9 cellular contexts compared by ENCODE assay signal in genomic region chr9:272251-273213, GRCh38. TPM values are rescaled to one million over a fixed set of nuclear protein-coding genes. Genes with fewer than 3 reads are reported as not detected.
DNase-seq lines count a peak whose midpoint lies in the region; ATAC-seq and TF ChIP-seq lines count a peak whose summit lies in the region.
"Had no signal": no experiment of that assay in that cellular context is flagged by ENCODE, and none has a peak within 500 bp of the region (broad histone marks: within the 10 kb centered on the region; RNA-seq: fewer than 3 reads in every experiment).

No MANE protein-coding gene starts in this region.

- H3K27me3 Mint-ChIP-seq in CD8-positive, alpha-beta T cell (ENCODE audit: low read depth): no peaks in the 10 kb centered on the region
- H3K27me3 Mint-ChIP-seq in activated CD8-positive, alpha-beta T cell treated with anti-CD3 and anti-CD28 coated beads, Interleukin-2, amount 10 ng/mL, durations not matched to agents 7 days and 5 days (ENCODE audit: low read depth): no peaks in the 10 kb centered on the region
- no peaks in the 10 kb centered on the region for H3K27me3 Mint-ChIP-seq in stimulated activated naive CD8-positive, alpha-beta T cell treated with anti-CD3 and anti-CD28 coated beads, Interleukin-15, Interleukin-2, amounts not matched to agents 100 ng/mL and 50 ng/mL, for 24 hours

- ATAC-seq in CD8-positive, alpha-beta T cell: peak; percentile 85
- ATAC-seq in GM21381 (IDR thresholded peaks at IDR 0.05; ENCODE audit: unreplicated experiment): peak; percentile 96
- ATAC-seq in activated CD8-positive, alpha-beta T cell treated with anti-CD3 and anti-CD28 coated beads, Interleukin-2, amount 10 ng/mL, durations not matched to agents 7 days and 5 days: peak; percentile 83
- peak; percentile 89 for ATAC-seq in left lung

- POLR2A ChIA-PET in CD8-positive, alpha-beta T cell (lab: Charles Lee): interaction anchor here (0.6 to 2.9 kb wide), 4 partner anchors 10 to 197 kb away, joined by 3 to 15 read pairs (median 4); partner anchors contain the start of gene DOCK8
- POLR2A ChIA-PET in activated CD8-positive, alpha-beta T cell treated with anti-CD3 and anti-CD28 coated beads, Interleukin-2, amount 10 ng/mL, durations not matched to agents 7 days and 5 days (lab: Charles Lee): interaction anchor here (0.6 to 8.5 kb wide), 21 partner anchors 8 to 225 kb away, joined by 3 to 122 read pairs (median 4); partner anchors contain the start of gene DOCK8
- POLR2A ChIA-PET in HEK293T (lab: Yijun Ruan, JAX): no interaction called here

- peaks cover 23% of the 10 kb centered on the region for H3K36me3 Mint-ChIP-seq in CD8-positive, alpha-beta T cell
- peaks cover 59% of the 10 kb centered on the region for H3K36me3 Mint-ChIP-seq in activated CD8-positive, alpha-beta T cell treated with anti-CD3 and anti-CD28 coated beads, Interleukin-2, amount 10 ng/mL, durations not matched to agents 7 days and 5 days (ENCODE audit: low read depth)
- H3K36me3 Mint-ChIP-seq in stimulated activated naive CD8-positive, alpha-beta T cell treated with anti-CD3 and anti-CD28 coated beads, Interleukin-15, Interleukin-2, amounts not matched to agents 100 ng/mL and 50 ng/mL, for 24 hours (ENCODE audit: low read depth): peaks cover 34% of the 10 kb centered on the region

- H3K27me3 ChIP-seq in CD8-positive, alpha-beta T cell (ENCODE audit: insufficient read depth, low read length): no peaks in the 10 kb centered on the region
- H3K27me3 ChIP-seq in left lung (no peaks in the 10 kb centered on the region), dorsolateral prefrontal cortex (peaks cover 0 to 2% (median 0%) of the 10 kb centered on the region in 45 donors)
- H3K27me3 ChIP-seq: cardiac muscle cell had no signal

- H3K27ac ChIP-seq in CD8-positive, alpha-beta T cell (ENCODE audit: low read depth, low read length): peak overlapping the region; percentile 84
- H3K27ac ChIP-seq in left lung (peak overlapping the region; percentile 64 to 95), dorsolateral prefrontal cortex (peak overlapping the region in 13 of 59 donors; percentile 3 to 69 (median 44))
- H3K27ac ChIP-seq: cardiac muscle cell had no signal

- CTCF ChIA-PET in CD8-positive, alpha-beta T cell (lab: Charles Lee): interaction anchor here (0.7 to 2.3 kb wide), 4 partner anchors 10 to 85 kb away, joined by 3 to 7 read pairs (median 4); no protein-coding TSS in a partner anchor
- CTCF ChIA-PET in activated CD8-positive, alpha-beta T cell treated with anti-CD3 and anti-CD28 coated beads, Interleukin-2, amount 10 ng/mL, durations not matched to agents 7 days and 5 days (lab: Charles Lee): interaction anchor here (1.0 to 2.0 kb wide), 9 partner anchors 10 to 58 kb away, joined by 3 to 10 read pairs (median 5); partner anchors contain the start of gene DOCK8
- CTCF ChIA-PET in HEK293T (lab: Yijun Ruan, JAX): no interaction called here

- H3K27ac Mint-ChIP-seq in CD8-positive, alpha-beta T cell: peak overlapping the region; percentile 99
- H3K27ac Mint-ChIP-seq in activated CD8-positive, alpha-beta T cell treated with anti-CD3 and anti-CD28 coated beads, Interleukin-2, amount 10 ng/mL, durations not matched to agents 7 days and 5 days: peak overlapping the region; percentile 99
- peak overlapping the region; percentile 98 for H3K27ac Mint-ChIP-seq in stimulated activated naive CD8-positive, alpha-beta T cell treated with anti-CD3 and anti-CD28 coated beads, Interleukin-15, Interleukin-2, amounts not matched to agents 100 ng/mL and 50 ng/mL, for 24 hours

- peak overlapping the region; percentile 91 for H3K4me3 Mint-ChIP-seq in CD8-positive, alpha-beta T cell
- peak overlapping the region; percentile 83 for H3K4me3 Mint-ChIP-seq in activated CD8-positive, alpha-beta T cell treated with anti-CD3 and anti-CD28 coated beads, Interleukin-2, amount 10 ng/mL, durations not matched to agents 7 days and 5 days
- peak overlapping the region; percentile 94 for H3K4me3 Mint-ChIP-seq in stimulated activated naive CD8-positive, alpha-beta T cell treated with anti-CD3 and anti-CD28 coated beads, Interleukin-15, Interleukin-2, amounts not matched to agents 100 ng/mL and 50 ng/mL, for 24 hours

- H3K4me1 Mint-ChIP-seq in CD8-positive, alpha-beta T cell (ENCODE audit: low read depth): peaks cover 55% of the 10 kb centered on the region
- H3K4me1 Mint-ChIP-seq in activated CD8-positive, alpha-beta T cell treated with anti-CD3 and anti-CD28 coated beads, Interleukin-2, amount 10 ng/mL, durations not matched to agents 7 days and 5 days (ENCODE audit: low read depth): peaks cover 63% of the 10 kb centered on the region
- H3K4me1 Mint-ChIP-seq in stimulated activated naive CD8-positive, alpha-beta T cell treated with anti-CD3 and anti-CD28 coated beads, Interleukin-15, Interleukin-2, amounts not matched to agents 100 ng/mL and 50 ng/mL, for 24 hours (ENCODE audit: low read depth): peaks cover 70% of the 10 kb centered on the region

- no peaks in the 10 kb centered on the region for H3K9me3 Mint-ChIP-seq in CD8-positive, alpha-beta T cell
- peaks cover 6% of the 10 kb centered on the region for H3K9me3 Mint-ChIP-seq in activated CD8-positive, alpha-beta T cell treated with anti-CD3 and anti-CD28 coated beads, Interleukin-2, amount 10 ng/mL, durations not matched to agents 7 days and 5 days (ENCODE audit: insufficient read depth)
- H3K9me3 Mint-ChIP-seq in stimulated activated naive CD8-positive, alpha-beta T cell treated with anti-CD3 and anti-CD28 coated beads, Interleukin-15, Interleukin-2, amounts not matched to agents 100 ng/mL and 50 ng/mL, for 24 hours: peaks cover 4% of the 10 kb centered on the region

- H3K4me3 ChIP-seq in CD8-positive, alpha-beta T cell (ENCODE audit: low read depth, low read length): peak overlapping the region; percentile 59
- H3K4me3 ChIP-seq in left lung (peak overlapping the region in 1 of 2 donors; percentile 23), dorsolateral prefrontal cortex (peak overlapping the region in 5 of 59 donors; percentile 1 to 21 (median 8))
- H3K4me3 ChIP-seq: cardiac muscle cell had no signal

- intact Hi-C loops in CD8-positive, alpha-beta T cell (cut with DNase I, micrococcal nuclease): loop anchor here in 1 of 2 experiments (1.0 to 2.0 kb wide), 2 partner anchors 16 to 58 kb away; partner anchors contain the start of gene DOCK8
- intact Hi-C loops in left lung (cut with DNase I): no loop called here
- intact Hi-C loops in dorsolateral prefrontal cortex (cut with DNase I): no loop called here

- no peak for TF ChIP-seq CTCF in CD8-positive, alpha-beta T cell (IDR thresholded peaks at IDR 0.05)
- TF ChIP-seq CTCF in left lung (IDR thresholded peaks at IDR 0.05) (no peak), dorsolateral prefrontal cortex (IDR thresholded peaks at IDR 0.05 in 54 of 56, conservative IDR thresholded peaks at IDR 0.05 in 2 of 56; ENCODE audit: low read depth in 1 of 56, partially characterized antibody in 56 of 56) (no peak)

- H3K4me1 ChIP-seq in CD8-positive, alpha-beta T cell (ENCODE audit: insufficient read depth, low read length): peaks cover 44% of the 10 kb centered on the region
- peaks cover 0 to 75% of the 10 kb centered on the region in 2 donors for H3K4me1 ChIP-seq in left lung

- H3K36me3 ChIP-seq in CD8-positive, alpha-beta T cell (ENCODE audit: insufficient read depth, low read length): no peaks in the 10 kb centered on the region
- no peaks in the 10 kb centered on the region for H3K36me3 ChIP-seq in left lung
- H3K36me3 ChIP-seq: cardiac muscle cell had no signal

- H3K9me3 ChIP-seq in CD8-positive, alpha-beta T cell (ENCODE audit: low read length): no peaks in the 10 kb centered on the region
- H3K9me3 ChIP-seq in left lung: no peaks in the 10 kb centered on the region

- peak; percentile 52 to 87 (median 71) for DNase-seq in CD8-positive, alpha-beta T cell
- DNase-seq in KG1 (lab: John Stamatoyannopoulos, UW) (peak; percentile 88), left lung (peak in 1 of 2 donors; percentile 60), HEK293T (ENCODE audit: extremely low spot score) (no peak), dorsolateral prefrontal cortex (no peak)
- peak; percentile 91 for DNase-seq in activated CD8-positive, alpha-beta T cell treated with anti-CD3 and anti-CD28 coated beads, Interleukin-2, amount 10 ng/mL, durations not matched to agents 7 days and 5 days

TF ChIP-seq in HEK293T, 16 proteins besides CTCF, POLR2A, EP300 and RAD21:
- TF ChIP-seq NFRKB (IDR thresholded peaks at IDR 0.05) (no peak), TARDBP (IDR thresholded peaks at IDR 0.05) (no peak), LEF1 (IDR thresholded peaks at IDR 0.05; ENCODE audit: borderline replicate concordance) (no peak), ZNF384 (IDR thresholded peaks at IDR 0.05) (no peak), ELF4 (IDR thresholded peaks at IDR 0.05) (no peak), BHLHE40 (IDR thresholded peaks at IDR 0.05; ENCODE audit: borderline replicate concordance) (no peak), SUZ12 (IDR thresholded peaks at IDR 0.05) (no peak)

RNA-seq across cellular contexts. Expression of gene DOCK8, which starts 57.9 kb away (rescaled TPM):
- 100 to 1,000 TPM; 104 to 116 TPM for total RNA-seq in CD8-positive, alpha-beta T cell
- total RNA-seq in activated CD8-positive, alpha-beta T cell treated with anti-CD3 and anti-CD28 coated beads, Interleukin-2, amount 10 ng/mL, durations not matched to agents 7 days and 5 days: 100 to 1,000 TPM; 386 to 389 TPM
- total RNA-seq in left lung: 10 to 100 TPM; 40.6 to 95.9 TPM
- total RNA-seq in dorsolateral prefrontal cortex: 10 to 100 TPM in 75 of 120 experiments, 1 to 10 TPM in 45; 3.6 to 30.9 (median 11.6) TPM
- total RNA-seq: cardiac muscle cell had no signal

Comparison
In these comparisons a context has a peak if more than half of its experiments do, and no peak if none do; other contexts are left out.
1. DNase-seq: peak in CD8-positive, alpha-beta T cell (7 of 7), KG1 (single experiment) and activated CD8-positive, alpha-beta T cell treated with anti-CD3 and anti-CD28 coated beads, Interleukin-2, amount 10 ng/mL, durations not matched to agents 7 days and 5 days (single experiment); none in HEK293T (single experiment) and dorsolateral prefrontal cortex (0 of 10).
2. Peak in every context shown above with its lines, with median percentiles within 50 percentile points of each other: ATAC-seq, H3K27ac Mint-ChIP-seq and H3K4me3 Mint-ChIP-seq.